ENCODE assay signal across 8 cellular contexts in genomic region chr13:42354246-42355117, GRCh38.
DNase-seq lines count a peak whose midpoint lies in the region; ATAC-seq and TF ChIP-seq lines count a peak whose summit lies in the region.

No MANE protein-coding gene starts in this region.

- dilution Hi-C loops in mammary epithelial cell (cut with HindIII; ENCODE audit: low sequenced_read_pairs), result no loop called here

- ATAC-seq in HG02678 (IDR thresholded peaks at IDR 0.05; ENCODE audit: unreplicated experiment) (peak; percentile 85), HG02763 (IDR thresholded peaks at IDR 0.05; ENCODE audit: unreplicated experiment) (no peak)

- no peak overlapping the region for H3K27ac ChIP-seq in mammary epithelial cell (ENCODE audit: insufficient read depth, low read depth, low read length)
- no peak overlapping the region for H3K27ac ChIP-seq in breast epithelium

- H3K9ac ChIP-seq in mammary epithelial cell (ENCODE audit: insufficient read depth, low read length), result no peak overlapping the region

- H3K36me3 ChIP-seq in mammary epithelial cell (ENCODE audit: insufficient read depth, low read length) (no peaks in the 10 kb centered on the region), breast epithelium (no peaks in the 10 kb centered on the region)

- no peak overlapping the region for H2AFZ ChIP-seq in mammary epithelial cell (ENCODE audit: low read depth, low read length)

- CTCF ChIA-PET in mammary epithelial cell (lab: Charles Lee; ENCODE audit: low non-redundant PET), result no interaction called here

- no peaks in the 10 kb centered on the region for H3K79me2 ChIP-seq in mammary epithelial cell (ENCODE audit: insufficient read depth, low read length)

- DNase-seq in mammary epithelial cell (peak; percentile 74), breast epithelium (ENCODE audit: low spot score in 2 of 2) (no peak), RPMI8226 (peak; percentile 54), brain pericyte (ENCODE audit: low read depth, low spot score) (peak; percentile 47), renal cortical epithelial cell (ENCODE audit: low read depth) (peak; percentile 11), NCI-H526 treated with DMSO at 0.1 percent for 48 hours (lab: John Stamatoyannopoulos, UW) (no peak)

- WGBS in mammary epithelial cell (ENCODE audit: low coverage, missing lambda C conversion rate), result 50% methylated on average over 6 of the region's 6 CpGs

- H4K20me1 ChIP-seq in mammary epithelial cell (ENCODE audit: insufficient read depth, low read length), result no peaks in the 10 kb centered on the region

- H3K9me3 ChIP-seq in mammary epithelial cell (replicated peaks; ENCODE audit: insufficient read depth, low read length) (no peaks in the 10 kb centered on the region), breast epithelium (no peaks in the 10 kb centered on the region)

- TF ChIP-seq POLR2A in breast epithelium (IDR thresholded peaks at IDR 0.05), result no peak

- in situ Hi-C loops in mammary epithelial cell (cut with MboI; ENCODE audit: low sequenced_read_pairs in 2 of 2), result no loop called here

- H3K4me2 ChIP-seq in mammary epithelial cell (ENCODE audit: insufficient read depth, low read depth, low read length), result no peak overlapping the region

- H3K27me3 ChIP-seq in mammary epithelial cell (ENCODE audit: insufficient read depth, low read length) (no peaks in the 10 kb centered on the region), breast epithelium (no peaks in the 10 kb centered on the region)

- no peak for TF ChIP-seq CTCF in mammary epithelial cell (conservative IDR thresholded peaks at IDR 0.05 in 1 of 2, IDR thresholded peaks at IDR 0.05 in 1 of 2; ENCODE audit: extremely low read depth in 1 of 2, insufficient read depth in 1 of 2, low read depth in 1 of 2, low read length in 2 of 2)
- TF ChIP-seq CTCF in breast epithelium (IDR thresholded peaks at IDR 0.05), result no peak

- BruUV-seq in mammary epithelial cell (replicated peaks; lab: Mats Ljungman, UMichigan), result no TSS peak

- H3K4me3 ChIP-seq in mammary epithelial cell (replicated peaks in 1 of 3; ENCODE audit: insufficient read depth in 1 of 3, low read depth in 2 of 3, low read length in 3 of 3), result no peak overlapping the region
- no peak overlapping the region for H3K4me3 ChIP-seq in breast epithelium

- intact Hi-C loops in mammary epithelial cell (cut with micrococcal nuclease) (no loop called here), breast epithelium (cut with DNase I; ENCODE audit: low total_unique reads) (no loop called here)

- H3K4me1 ChIP-seq in mammary epithelial cell (ENCODE audit: insufficient read depth, low read length), result no peaks in the 10 kb centered on the region
- H3K4me1 ChIP-seq in breast epithelium, result no peaks in the 10 kb centered on the region

Comparison
In these comparisons a context has a peak if more than half of its experiments do, and no peak if none do; other contexts are left out.
1. DNase-seq: peak in mammary epithelial cell (single experiment), RPMI8226 (single experiment), brain pericyte (single experiment) and renal cortical epithelial cell (single experiment); none in breast epithelium (0 of 2) and NCI-H526 treated with DMSO at 0.1 percent for 48 hours (single experiment).